In genomic region chr20:50594591-50595432, GRCh38 we compare ENCODE assay signal across 11 cellular contexts.
DNase-seq lines count a peak whose midpoint lies in the region; ATAC-seq and TF ChIP-seq lines count a peak whose summit lies in the region.
"Had no signal": no experiment of that assay in that cellular context is flagged by ENCODE, and none has a peak within 500 bp of the region (broad histone marks: within the 10 kb centered on the region; RNA-seq: fewer than 3 reads in every experiment).

No MANE protein-coding gene starts in this region.

- no peak for TF ChIP-seq EP300 in suprapubic skin (IDR thresholded peaks at IDR 0.05)

- TF ChIP-seq POLR2A in suprapubic skin (IDR thresholded peaks at IDR 0.05) = no peak
- no peak for TF ChIP-seq POLR2A in vagina (IDR thresholded peaks at IDR 0.05)

- no peaks in the 10 kb centered on the region for H3K9me3 ChIP-seq in CD8-positive, alpha-beta T cell (ENCODE audit: low read length)
- no peaks in the 10 kb centered on the region for H3K9me3 ChIP-seq in RWPE2 (ENCODE audit: severe bottlenecking)
- no peaks in the 10 kb centered on the region for H3K9me3 ChIP-seq in suprapubic skin
- no peaks in the 10 kb centered on the region for H3K9me3 ChIP-seq in vagina
- H3K9me3 ChIP-seq: esophagus squamous epithelium, spleen had no signal

- H3K4me1 ChIP-seq in CD8-positive, alpha-beta T cell (ENCODE audit: insufficient read depth, low read length) = no peaks in the 10 kb centered on the region
- H3K4me1 ChIP-seq in RWPE2 (ENCODE audit: insufficient read depth, poor library complexity, severe bottlenecking) (peaks cover 5% of the 10 kb centered on the region), suprapubic skin (no peaks in the 10 kb centered on the region), vagina (peaks cover 15% of the 10 kb centered on the region)

- no peaks in the 10 kb centered on the region for H3K36me3 ChIP-seq in CD8-positive, alpha-beta T cell (ENCODE audit: insufficient read depth, low read length)
- H3K36me3 ChIP-seq in RWPE2 (ENCODE audit: low read depth) (peaks cover 4% of the 10 kb centered on the region; the same call in 1 of the 2 replicates), suprapubic skin (peaks cover 2% of the 10 kb centered on the region), vagina (no peaks in the 10 kb centered on the region)

- H3K27ac ChIP-seq in CD8-positive, alpha-beta T cell (ENCODE audit: low read depth, low read length) = no peak overlapping the region
- H3K27ac ChIP-seq in RWPE2 (ENCODE audit: poor library complexity, severe bottlenecking) (no peak overlapping the region), suprapubic skin (no peak overlapping the region), vagina (no peak overlapping the region)
- H3K27ac ChIP-seq: esophagus squamous epithelium had no signal

- no peaks in the 10 kb centered on the region for H3K27me3 ChIP-seq in CD8-positive, alpha-beta T cell (ENCODE audit: insufficient read depth, low read length)
- H3K27me3 ChIP-seq in RWPE2 (ENCODE audit: insufficient read depth, poor library complexity, severe bottlenecking) (no peaks in the 10 kb centered on the region), suprapubic skin (peaks cover 10% of the 10 kb centered on the region), vagina (no peaks in the 10 kb centered on the region)

- peak; percentile 41 for ATAC-seq in CD8-positive, alpha-beta T cell
- ATAC-seq in GM18867 (IDR thresholded peaks at IDR 0.05; ENCODE audit: unreplicated experiment) (peak; percentile 29), RWPE2 (ENCODE audit: low read depth) (peak; percentile 7), GM21619 (IDR thresholded peaks at IDR 0.05; ENCODE audit: unreplicated experiment) (no peak)

- no peak for DNase-seq in CD8-positive, alpha-beta T cell
- DNase-seq in RWPE2 (ENCODE audit: low spot score) (no peak), left kidney (ENCODE audit: low read depth, low spot score) (peak; percentile 34), suprapubic skin (ENCODE audit: low spot score in 2 of 2) (no peak), vagina (ENCODE audit: extremely low spot score in 2 of 2) (no peak)
- DNase-seq: esophagus squamous epithelium, NCI-H1417 treated with DMSO at 0.1 percent for 48 hours, spleen had no signal

- WGBS in suprapubic skin = 47% methylated on average over 18 of the region's 19 CpGs

- H3K36me3 Mint-ChIP-seq in CD8-positive, alpha-beta T cell = peaks cover 4% of the 10 kb centered on the region

- intact Hi-C loops in CD8-positive, alpha-beta T cell (cut with DNase I, micrococcal nuclease) = no loop called here
- intact Hi-C loops in vagina (cut with DNase I) = no loop called here

- H3K4me3 ChIP-seq in CD8-positive, alpha-beta T cell (ENCODE audit: low read depth, low read length) = no peak overlapping the region
- no peak overlapping the region for H3K4me3 ChIP-seq in RWPE2 (ENCODE audit: severe bottlenecking)
- no peak overlapping the region for H3K4me3 ChIP-seq in suprapubic skin
- H3K4me3 ChIP-seq in vagina = no peak overlapping the region
- H3K4me3 ChIP-seq: esophagus squamous epithelium, spleen had no signal

- CTCF ChIA-PET in CD8-positive, alpha-beta T cell (lab: Charles Lee) = no interaction called here

- no peak overlapping the region for H3K4me3 Mint-ChIP-seq in CD8-positive, alpha-beta T cell
- H3K4me3 Mint-ChIP-seq: nephron had no signal

- POLR2A ChIA-PET in CD8-positive, alpha-beta T cell (lab: Charles Lee) = interaction anchor here (1.4 kb wide), 1 partner anchor 10 kb away, joined by 5 read pairs; no protein-coding TSS in a partner anchor

- no peaks in the 10 kb centered on the region for H3K27me3 Mint-ChIP-seq in CD8-positive, alpha-beta T cell (ENCODE audit: low read depth)

- no peaks in the 10 kb centered on the region for H3K9me3 Mint-ChIP-seq in CD8-positive, alpha-beta T cell
- H3K9me3 Mint-ChIP-seq: nephron had no signal

- no peak overlapping the region for H3K27ac Mint-ChIP-seq in CD8-positive, alpha-beta T cell
- H3K27ac Mint-ChIP-seq: nephron had no signal

- no peak for TF ChIP-seq CTCF in CD8-positive, alpha-beta T cell (IDR thresholded peaks at IDR 0.05)
- no peak for TF ChIP-seq CTCF in RWPE2 (IDR thresholded peaks at IDR 0.05; ENCODE audit: poor library complexity, severe bottlenecking)
- no peak for TF ChIP-seq CTCF in suprapubic skin (IDR thresholded peaks at IDR 0.05)
- no peak for TF ChIP-seq CTCF in vagina (IDR thresholded peaks at IDR 0.05)

- H3K4me1 Mint-ChIP-seq in CD8-positive, alpha-beta T cell (ENCODE audit: low read depth) = no peaks in the 10 kb centered on the region
